22 cellular contexts compared by ENCODE assay signal in the genomic region with DNA sequence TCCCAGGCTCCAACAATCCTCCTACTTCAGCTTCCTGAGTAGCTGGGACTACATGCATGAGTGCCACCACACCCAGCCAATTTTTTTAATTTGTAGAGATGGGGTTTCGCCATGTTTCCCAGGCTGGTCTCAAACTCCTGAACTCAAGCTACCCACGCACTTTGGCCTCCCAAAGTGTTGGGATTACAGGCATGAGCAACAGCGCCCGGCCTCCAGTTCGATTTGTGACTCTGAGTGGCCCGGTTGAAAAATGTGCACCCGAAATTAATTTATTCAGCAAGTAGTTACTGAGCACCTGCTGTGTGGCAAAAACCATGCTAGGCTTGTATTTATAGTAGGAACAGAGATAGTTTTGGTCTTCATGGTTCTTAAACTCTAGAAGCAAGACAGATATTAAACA.
"Had no signal": no experiment of that assay in that cellular context is flagged by ENCODE, and none has a peak within 500 bp of the region (broad histone marks: within the 10 kb centered on the region; RNA-seq: fewer than 3 reads in every experiment).

No MANE protein-coding gene starts in this region.

- ATAC-seq: gastrocnemius medialis; natural killer cell treated with Interleukin-12 subunit alpha and Interleukin-12 subunit beta and Interleukin-15 and Interleukin-18, amount 100 ng/mL, for 72 hours; pancreas; right cardiac atrium; stimulated activated memory B cell treated with anti-CD40 and anti-IgM and Interleukin-4, amounts not matched to agents 10 μg/mL and 1 μg/mL and 100 μg/mL, for 72 hours had no signal

- H3K4me3 ChIP-seq: esophagus muscularis mucosa, gastrocnemius medialis, left ventricle myocardium inferior, lung, neural progenitor cell, pancreas, smooth muscle cell, thoracic aorta, transverse colon had no signal

- H3K27ac Mint-ChIP-seq: natural killer cell treated with Interleukin-12 subunit alpha and Interleukin-12 subunit beta and Interleukin-15 and Interleukin-18, amount 100 ng/mL, for 72 hours; neural progenitor cell; progenitor cell of endocrine pancreas; stimulated activated memory B cell treated with anti-CD40 and anti-IgM and Interleukin-4, amounts not matched to agents 10 μg/mL and 1 μg/mL and 100 μg/mL, for 72 hours; stimulated activated naive CD8-positive, alpha-beta T cell treated with anti-CD3 and anti-CD28 coated beads, Interleukin-15, Interleukin-2, amounts not matched to agents 100 ng/mL and 50 ng/mL, for 24 hours had no signal

- H3K9me3 ChIP-seq: esophagus muscularis mucosa, gastrocnemius medialis, left ventricle myocardium inferior, pancreas, thoracic aorta, transverse colon had no signal

- DNase-seq: dermis blood vessel endothelial cell; effector memory CD4-positive, alpha-beta T cell; gastrocnemius medialis; islet precursor cell; left ventricle myocardium inferior; mesenchymal stem cell; midbrain; nucleus accumbens; pancreas; right cardiac atrium; stimulated activated CD4-positive, alpha-beta T cell treated with anti-CD3 and anti-CD28 coated beads, Interleukin-2, amount 100 ng/mL, for 48 hours; transverse colon had no signal

- H3K9me3 Mint-ChIP-seq: natural killer cell treated with Interleukin-12 subunit alpha and Interleukin-12 subunit beta and Interleukin-15 and Interleukin-18, amount 100 ng/mL, for 72 hours; neural progenitor cell; stimulated activated memory B cell treated with anti-CD40 and anti-IgM and Interleukin-4, amounts not matched to agents 10 μg/mL and 1 μg/mL and 100 μg/mL, for 72 hours; stimulated activated naive CD8-positive, alpha-beta T cell treated with anti-CD3 and anti-CD28 coated beads, Interleukin-15, Interleukin-2, amounts not matched to agents 100 ng/mL and 50 ng/mL, for 24 hours had no signal

- H3K4me1 ChIP-seq: left ventricle myocardium inferior, pancreas had no signal

- H3K27ac ChIP-seq: epithelial cell of prostate, esophagus muscularis mucosa, gastrocnemius medialis, left ventricle myocardium inferior, neural progenitor cell, pancreas, thoracic aorta, transverse colon had no signal

- H3K4me3 Mint-ChIP-seq: natural killer cell treated with Interleukin-12 subunit alpha and Interleukin-12 subunit beta and Interleukin-15 and Interleukin-18, amount 100 ng/mL, for 72 hours; neural progenitor cell; stimulated activated memory B cell treated with anti-CD40 and anti-IgM and Interleukin-4, amounts not matched to agents 10 μg/mL and 1 μg/mL and 100 μg/mL, for 72 hours; stimulated activated naive CD8-positive, alpha-beta T cell treated with anti-CD3 and anti-CD28 coated beads, Interleukin-15, Interleukin-2, amounts not matched to agents 100 ng/mL and 50 ng/mL, for 24 hours had no signal

- H3K36me3 Mint-ChIP-seq: natural killer cell treated with Interleukin-12 subunit alpha and Interleukin-12 subunit beta and Interleukin-15 and Interleukin-18, amount 100 ng/mL, for 72 hours; stimulated activated memory B cell treated with anti-CD40 and anti-IgM and Interleukin-4, amounts not matched to agents 10 μg/mL and 1 μg/mL and 100 μg/mL, for 72 hours had no signal

- H3K27me3 ChIP-seq: esophagus muscularis mucosa, gastrocnemius medialis, neural progenitor cell, pancreas, transverse colon had no signal

- H3K9ac ChIP-seq: neural progenitor cell had no signal

- H3K36me3 ChIP-seq: neural progenitor cell, pancreas, thoracic aorta had no signal

- H3K27me3 Mint-ChIP-seq: natural killer cell treated with Interleukin-12 subunit alpha and Interleukin-12 subunit beta and Interleukin-15 and Interleukin-18, amount 100 ng/mL, for 72 hours; progenitor cell of endocrine pancreas; stimulated activated memory B cell treated with anti-CD40 and anti-IgM and Interleukin-4, amounts not matched to agents 10 μg/mL and 1 μg/mL and 100 μg/mL, for 72 hours; stimulated activated naive CD8-positive, alpha-beta T cell treated with anti-CD3 and anti-CD28 coated beads, Interleukin-15, Interleukin-2, amounts not matched to agents 100 ng/mL and 50 ng/mL, for 24 hours had no signal
